20 cellular contexts compared by ENCODE assay signal in genomic region chr9:74293479-74293878, GRCh38.
"Had no signal": no experiment of that assay in that cellular context is flagged by ENCODE, and none has a peak within 500 bp of the region (broad histone marks: within the 10 kb centered on the region; RNA-seq: fewer than 3 reads in every experiment).

No MANE protein-coding gene starts in this region.

- H3K4me1 Mint-ChIP-seq: activated naive CD4-positive, alpha-beta T cell treated with anti-CD3 and anti-CD28 coated beads, Interleukin-2, amount 10 ng/mL, durations not matched to agents 7 days and 5 days; activated naive CD8-positive, alpha-beta T cell treated with anti-CD3 and anti-CD28 coated beads, Interleukin-2, amount 50 U/mL, for 24 hours; brain; immature natural killer cell had no signal

- FAIRE-seq: colon, urothelium cell line had no signal

- H3K4me3 Mint-ChIP-seq: activated naive CD4-positive, alpha-beta T cell treated with anti-CD3 and anti-CD28 coated beads, Interleukin-2, amount 10 ng/mL, durations not matched to agents 7 days and 5 days; activated naive CD8-positive, alpha-beta T cell treated with anti-CD3 and anti-CD28 coated beads, Interleukin-2, amount 50 U/mL, for 24 hours; brain; immature natural killer cell had no signal

- H3K27me3 Mint-ChIP-seq: activated naive CD4-positive, alpha-beta T cell treated with anti-CD3 and anti-CD28 coated beads, Interleukin-2, amount 10 ng/mL, durations not matched to agents 7 days and 5 days; activated naive CD8-positive, alpha-beta T cell treated with anti-CD3 and anti-CD28 coated beads, Interleukin-2, amount 50 U/mL, for 24 hours; brain had no signal

- H3K9me3 Mint-ChIP-seq: activated naive CD4-positive, alpha-beta T cell treated with anti-CD3 and anti-CD28 coated beads, Interleukin-2, amount 10 ng/mL, durations not matched to agents 7 days and 5 days; activated naive CD8-positive, alpha-beta T cell treated with anti-CD3 and anti-CD28 coated beads, Interleukin-2, amount 50 U/mL, for 24 hours had no signal

- DNase-seq: activated CD4-positive, alpha-beta T cell treated with anti-CD3 and anti-CD28 coated beads, Interleukin-2, amount 50 U/mL, for 1 hour; activated CD4-positive, CD25-positive, alpha-beta regulatory T cell treated with anti-CD3 and anti-CD28 coated beads, Interleukin-2, amount 50 U/mL, for 72 hours; activated CD8-positive, alpha-beta memory T cell treated with anti-CD3 and anti-CD28 coated beads, Interleukin-2, amount 50 U/mL, for 4 hours; activated effector memory CD4-positive, alpha-beta T cell treated with Interleukin-2 at 50 U/mL for 16 hours; activated naive CD4-positive, alpha-beta T cell treated with anti-CD3 and anti-CD28 coated beads, Interleukin-2, amount 10 ng/mL, durations not matched to agents 7 days and 5 days; activated naive CD8-positive, alpha-beta T cell treated with anti-CD3 and anti-CD28 coated beads, Interleukin-2, amount 50 U/mL, for 24 hours; activated T-cell treated with anti-CD3 and anti-CD28 coated beads, Interleukin-2, amount 50 U/mL, for 48 hours; anterior cingulate cortex; caudate nucleus; dorsolateral prefrontal cortex; immature natural killer cell; kidney glomerular epithelial cell; left ventricle myocardium superior; occipital lobe; posterior cingulate gyrus; stimulated activated naive CD4-positive, alpha-beta T cell; tibial artery had no signal

- H3K27me3 ChIP-seq: dorsolateral prefrontal cortex, tibial artery had no signal

- H3K27ac Mint-ChIP-seq: activated naive CD4-positive, alpha-beta T cell treated with anti-CD3 and anti-CD28 coated beads, Interleukin-2, amount 10 ng/mL, durations not matched to agents 7 days and 5 days; activated naive CD8-positive, alpha-beta T cell treated with anti-CD3 and anti-CD28 coated beads, Interleukin-2, amount 50 U/mL, for 24 hours; brain; immature natural killer cell had no signal

- H3K36me3 Mint-ChIP-seq: activated naive CD4-positive, alpha-beta T cell treated with anti-CD3 and anti-CD28 coated beads, Interleukin-2, amount 10 ng/mL, durations not matched to agents 7 days and 5 days; brain; immature natural killer cell had no signal

- H3K27ac ChIP-seq: dorsolateral prefrontal cortex, tibial artery had no signal

- H3K4me3 ChIP-seq: dorsolateral prefrontal cortex, tibial artery had no signal

- H3K36me3 ChIP-seq: tibial artery had no signal

- H3K9me3 ChIP-seq: tibial artery had no signal

- ATAC-seq: activated naive CD8-positive, alpha-beta T cell treated with anti-CD3 and anti-CD28 coated beads, Interleukin-2, amount 50 U/mL, for 24 hours; left ventricle myocardium superior had no signal
